8 cellular contexts compared by ENCODE assay signal in genomic region chr3:43071313-43071893, GRCh38. TPM values are rescaled to one million over a fixed set of nuclear protein-coding genes. Genes with fewer than 3 reads are reported as not detected.
A peak's percentile ranks its signal among the peaks of the same experiment; 100 is the strongest.
DNase-seq lines count a peak whose midpoint lies in the region; ATAC-seq, FAIRE-seq and TF ChIP-seq lines count a peak whose summit lies in the region.

No MANE protein-coding gene starts in this region.

- 38% methylated on average over 7 of the region's 7 CpGs for WGBS in GM12878 (ENCODE audit: insufficient coverage, insufficient replicate concordance, low lambda C conversion rate, missing lambda C conversion rate)

- SMC1A ChIA-PET in GM12878 (lab: Charles Lee; ENCODE audit: uncharacterized antibody, unreplicated experiment), result interaction anchor here (1.0 to 3.8 kb wide), 5 partner anchors 47 to 392 kb away, joined by 3 to 42 read pairs (median 5); no protein-coding TSS in a partner anchor

- H3K9me3 ChIP-seq in CD8-positive, alpha-beta memory T cell (ENCODE audit: low read length), result no peaks in the 10 kb centered on the region
- H3K9me3 ChIP-seq in HCT116 (ENCODE audit: control insufficient read depth in 1 of 2, insufficient read depth in 1 of 2, low read depth in 1 of 2, low read length in 2 of 2), result no peaks in the 10 kb centered on the region
- H3K9me3 ChIP-seq in GM12878 (replicated peaks; ENCODE audit: control insufficient read depth, insufficient read depth, low read length), result no peaks in the 10 kb centered on the region

- RAD21 ChIA-PET in HCT116 (lab: Charles Lee; ENCODE audit: low non-redundant PET in 1 of 2, low total read pairs in 2 of 2, uncharacterized antibody in 2 of 2, unreplicated experiment in 2 of 2) (interaction anchor here in 1 of 2 experiments (1.0 kb wide), 1 partner anchor 110 kb away, joined by 5 read pairs; no protein-coding TSS in a partner anchor), GM12878 (lab: Charles Lee; ENCODE audit: unreplicated experiment) (interaction anchor here (0.8 to 4.5 kb wide), 3 partner anchors 47 to 109 kb away, joined by 3 to 50 read pairs (median 3); no protein-coding TSS in a partner anchor)

- H3K4me2 ChIP-seq in HCT116 (ENCODE audit: low read length) (peak overlapping the region; percentile 18; the same call in 1 of the 2 replicates), GM12878 (ENCODE audit: control insufficient read depth, insufficient read depth) (no peak overlapping the region)

- no peaks in the 10 kb centered on the region for H3K79me2 ChIP-seq in HCT116 (ENCODE audit: insufficient read depth, low read length)
- no peaks in the 10 kb centered on the region for H3K79me2 ChIP-seq in GM12878 (ENCODE audit: control insufficient read depth, insufficient read depth, low read length)

- DNase-seq in CD8-positive, alpha-beta memory T cell, result peak in 3 of 5 donors; percentile 7 to 30 (median 22)
- peak; percentile 19 for DNase-seq in HCT116 (ENCODE audit: low read depth, low spot score)
- DNase-seq in GM12878 (ENCODE audit: low read depth, low spot score), result no peak
- DNase-seq in mesothelial cell of epicardium (ENCODE audit: low spot score in 2 of 2, unreplicated experiment in 2 of 2), result no peak
- DNase-seq in putamen (ENCODE audit: low spot score), result no peak

- TF ChIP-seq CTCF in HCT116 (IDR thresholded peaks at IDR 0.05 in 2 of 3, conservative IDR thresholded peaks at IDR 0.05 in 1 of 3; ENCODE audit: borderline replicate concordance in 1 of 3, insufficient read depth in 1 of 3, low read depth in 2 of 3, low read length in 2 of 3) (peak; percentile 50 to 91 (median 79); a peak in 5 of 6 replicates), GM12878 (IDR thresholded peaks at IDR 0.05 in 2 of 3, conservative IDR thresholded peaks at IDR 0.05 in 1 of 3; ENCODE audit: control insufficient read depth in 2 of 3, extremely low read depth in 1 of 3, insufficient read depth in 1 of 3, low read depth in 3 of 3, low read length in 3 of 3) (peak; percentile 30 to 44 (median 39); a peak in 5 of 6 replicates), mesothelial cell of epicardium (IDR thresholded peaks at IDR 0.05; ENCODE audit: unreplicated experiment) (peak; percentile 60)

- H3K4me3 ChIP-seq in CD8-positive, alpha-beta memory T cell (ENCODE audit: low read length), result no peak overlapping the region
- no peak overlapping the region for H3K4me3 ChIP-seq in HCT116 (replicated peaks in 1 of 2; ENCODE audit: low read depth in 1 of 2, low read length in 2 of 2)
- H3K4me3 ChIP-seq in GM12878, result no peak overlapping the region

- H4K20me1 ChIP-seq in HCT116 (ENCODE audit: insufficient read depth) (no peaks in the 10 kb centered on the region), GM12878 (ENCODE audit: control insufficient read depth, insufficient read depth) (no peaks in the 10 kb centered on the region)

- POLR2A ChIA-PET in CD8-positive, alpha-beta memory T cell (lab: Charles Lee), result interaction anchor here (0.6 kb wide), 1 partner anchor 217 kb away, joined by 4 read pairs; no protein-coding TSS in a partner anchor
- POLR2A ChIA-PET in HCT116 (lab: Charles Lee) (no interaction called here), GM12878 (lab: Charles Lee) (no interaction called here)

- H3K4me1 ChIP-seq in CD8-positive, alpha-beta memory T cell (ENCODE audit: insufficient read depth, low read length), result no peaks in the 10 kb centered on the region
- peaks cover 0 to 2% of the 10 kb centered on the region in 2 experiments; a peak in 3 of 4 replicates for H3K4me1 ChIP-seq in HCT116 (ENCODE audit: control insufficient read depth in 1 of 2, insufficient read depth in 2 of 2, low read length in 2 of 2)
- no peaks in the 10 kb centered on the region for H3K4me1 ChIP-seq in GM12878 (ENCODE audit: control insufficient read depth, insufficient read depth, low read length)

- FAIRE-seq in GM12878 (lab: Jason Lieb, UNC), result no peak

- H3K9ac ChIP-seq in HCT116 (ENCODE audit: low read length) (no peak overlapping the region), GM12878 (ENCODE audit: control insufficient read depth, insufficient read depth, low read length) (no peak overlapping the region)

- H3K36me3 Mint-ChIP-seq in CD8-positive, alpha-beta memory T cell, result no peaks in the 10 kb centered on the region
- no peaks in the 10 kb centered on the region for H3K36me3 Mint-ChIP-seq in mesothelial cell of epicardium

- H2AFZ ChIP-seq in HCT116 (ENCODE audit: low read depth, low read length, poor library complexity, severe bottlenecking) (no peak overlapping the region), GM12878 (ENCODE audit: control insufficient read depth, low read depth, low read length) (no peak overlapping the region)

- no peaks in the 10 kb centered on the region for H3K9me2 ChIP-seq in HCT116 (ENCODE audit: insufficient read depth)

- no peaks in the 10 kb centered on the region for H3K36me3 ChIP-seq in CD8-positive, alpha-beta memory T cell (ENCODE audit: insufficient read depth, low read length)
- H3K36me3 ChIP-seq in HCT116 (ENCODE audit: control insufficient read depth in 1 of 2, insufficient read depth in 2 of 2, low read length in 2 of 2) (no peaks in the 10 kb centered on the region), GM12878 (ENCODE audit: control insufficient read depth in 2 of 2, insufficient read depth in 2 of 2, low read length in 1 of 2) (no peaks in the 10 kb centered on the region)

- H3K4me3 Mint-ChIP-seq in CD8-positive, alpha-beta memory T cell, result no peak overlapping the region
- no peak overlapping the region for H3K4me3 Mint-ChIP-seq in mesothelial cell of epicardium

- TF ChIP-seq RAD21 in HCT116 (IDR thresholded peaks at IDR 0.05; ENCODE audit: low read depth), result peak; percentile 60
- TF ChIP-seq RAD21 in GM12878 (IDR thresholded peaks at IDR 0.05; ENCODE audit: insufficient read depth, low read depth, low read length), result peak; percentile 38

- TF ChIP-seq POLR2A in HCT116 (IDR thresholded peaks at IDR 0.05; ENCODE audit: borderline replicate concordance, extremely low read depth, insufficient read depth, insufficient read length) (no peak), GM12878 (IDR thresholded peaks at IDR 0.05; ENCODE audit: low read depth, low read length) (no peak)

- CTCF ChIA-PET in CD8-positive, alpha-beta memory T cell (lab: Charles Lee), result interaction anchor here (0.6 to 1.8 kb wide), 3 partner anchors 14 to 464 kb away, joined by 5 to 15 read pairs (median 5); no protein-coding TSS in a partner anchor
- CTCF ChIA-PET in HCT116 (lab: Charles Lee) (interaction anchor here (0.7 to 1.8 kb wide), 9 partner anchors 11 to 110 kb away, joined by 3 to 36 read pairs (median 5); no protein-coding TSS in a partner anchor), GM12878 (lab: Yijun Ruan, JAX) (interaction anchor here (0.7 to 4.3 kb wide), 13 partner anchors 10 to 193 kb away, joined by 3 to 87 read pairs (median 3); no protein-coding TSS in a partner anchor)

- no peaks in the 10 kb centered on the region for H3K27me3 ChIP-seq in CD8-positive, alpha-beta memory T cell (ENCODE audit: insufficient read depth, low read length, poor library complexity, severe bottlenecking)
- H3K27me3 ChIP-seq in HCT116 (ENCODE audit: insufficient read depth, low read length) (no peaks in the 10 kb centered on the region), GM12878 (replicated peaks in 1 of 2; ENCODE audit: control insufficient read depth in 2 of 2, insufficient read depth in 2 of 2, low read length in 1 of 2) (no peaks in the 10 kb centered on the region; a peak in 1 of 4 replicates)

- in situ Hi-C loops in GM12878 (cut with MboI), result no loop called here

- ATAC-seq in HCT116 (peak; percentile 91), GM12878 (no peak), HG03039 (IDR thresholded peaks at IDR 0.05; ENCODE audit: unreplicated experiment) (no peak), GM19035 (IDR thresholded peaks at IDR 0.05; ENCODE audit: unreplicated experiment) (no peak), HG02642 (IDR thresholded peaks at IDR 0.05; ENCODE audit: poor library complexity, unreplicated experiment) (no peak)

- no peak overlapping the region for H3K27ac ChIP-seq in CD8-positive, alpha-beta memory T cell (ENCODE audit: low read depth, low read length)
- no peak overlapping the region for H3K27ac ChIP-seq in HCT116 (ENCODE audit: low read depth, low read length)
- no peak overlapping the region for H3K27ac ChIP-seq in GM12878 (ENCODE audit: control insufficient read depth, insufficient read depth)

- H3K4me1 Mint-ChIP-seq in CD8-positive, alpha-beta memory T cell, result no peaks in the 10 kb centered on the region
- H3K4me1 Mint-ChIP-seq in mesothelial cell of epicardium, result no peaks in the 10 kb centered on the region

- intact Hi-C loops in HCT116 (cut with micrococcal nuclease), result loop anchor here (5.0 kb wide), 1 partner anchor 109 kb away; no protein-coding TSS in a partner anchor
- intact Hi-C loops in GM12878 (cut with micrococcal nuclease; ENCODE audit: unreplicated experiment), result no loop called here

- H3K27ac Mint-ChIP-seq in CD8-positive, alpha-beta memory T cell, result peak overlapping the region in 1 of 8 donors; percentile 40
- no peak overlapping the region for H3K27ac Mint-ChIP-seq in mesothelial cell of epicardium

- no peak for TF ChIP-seq EP300 in GM12878 (IDR thresholded peaks at IDR 0.05; ENCODE audit: borderline replicate concordance in 1 of 2, control insufficient read depth in 1 of 2, low read depth in 2 of 2, low read length in 2 of 2)

- H3K9me3 Mint-ChIP-seq in CD8-positive, alpha-beta memory T cell, result no peaks in the 10 kb centered on the region
- no peaks in the 10 kb centered on the region for H3K9me3 Mint-ChIP-seq in mesothelial cell of epicardium

- BruUV-seq in HCT116 (replicated peaks; lab: Mats Ljungman, UMichigan) (no TSS peak), GM12878 (replicated peaks; lab: Mats Ljungman, UMichigan) (no TSS peak)

- peaks cover 0 to 1% of the 10 kb centered on the region in 2 donors for H3K27me3 Mint-ChIP-seq in CD8-positive, alpha-beta memory T cell
- H3K27me3 Mint-ChIP-seq in mesothelial cell of epicardium (ENCODE audit: low read depth), result peaks cover 18% of the 10 kb centered on the region

RNA-seq across cellular contexts. Expression of gene POMGNT2, which starts 34.5 kb away (rescaled TPM):
- total RNA-seq in CD8-positive, alpha-beta memory T cell, result 10 to 100 TPM in 1 of 2 experiments, 1 to 10 TPM in 1; 9.7 to 11.0 TPM
- 10.0 TPM for polyA plus RNA-seq in CD8-positive, alpha-beta memory T cell
- total RNA-seq in HCT116 (2021; ENCODE audit: unreplicated experiment) (21.6 TPM), GM12878 (2014; rRNA removed) (0.17 and 0.22 TPM in 2 replicates), GM12878 (2014; rRNA removed; fragmentation: Illumina TruSeq; extraction: Trizol) (0.09 TPM in 2 replicates), GM12878 (2021) (0.13 and 0.15 TPM in 2 replicates), mesothelial cell of epicardium (18.6 to 20.5 TPM (median 19.2 TPM) in 3 replicates)
- 25.0 and 27.3 TPM in 2 replicates for polyA plus RNA-seq in HCT116 (2012)
- total RNA-seq in GM12878 (2013; cell fraction: nucleolus; rRNA removed), result 0.49 and 0.65 TPM in 2 replicates
- polyA plus RNA-seq in GM12878 (2011; ENCODE audit: low read depth), result not detected
- polyA plus RNA-seq in GM12878 (2011; rRNA removed) (0.55 and 1.7 TPM in 2 replicates), GM12878 (2014; fragmentation: Illumina TruSeq; extraction: Trizol) (0.12 TPM in 1 of 2 replicates, not detected in the other), GM12878 (2014; fragmentation: Nextera tagmentation; extraction: Ambion mirVana) (under 1 TPM in 1 of 2 experiments, not detected in 1; 0.02 TPM), GM12878 (2014; rRNA removed) (0.23 and 0.32 TPM in 2 replicates), GM12878 (2016; fragmentation: Nextera tagmentation; extraction: Ambion mirVana) (under 1 TPM; 0.24 to 0.33 TPM)
- polyA plus RNA-seq in GM12878 (2011; cell fraction: cytosol; rRNA removed), result 2.4 and 3.8 TPM in 2 replicates
- 2.0 and 2.5 TPM in 2 replicates for polyA plus RNA-seq in GM12878 (2011; cell fraction: nucleus; rRNA removed)
- polyA plus RNA-seq in GM12878 (2012), result 0.14 and 0.44 TPM in 2 replicates
- 2.0 and 2.2 TPM in 2 replicates for polyA minus RNA-seq in GM12878 (2011; rRNA and poly(A)+ RNA removed)
- polyA minus RNA-seq in GM12878 (2011; cell fraction: cytosol; rRNA and poly(A)+ RNA removed), result 0.83 and 1.1 TPM in 2 replicates
- polyA minus RNA-seq in GM12878 (2011; cell fraction: nucleus; rRNA and poly(A)+ RNA removed), result 0.60 and 1.1 TPM in 2 replicates

Comparison
In these comparisons a context has a peak if more than half of its experiments do, and no peak if none do; other contexts are left out.
1. DNase-seq: peak in CD8-positive, alpha-beta memory T cell (3 of 5) and HCT116 (single experiment); none in GM12878 (single experiment), mesothelial cell of epicardium (0 of 2) and putamen (single experiment).
2. RNA of gene POMGNT2, which starts 34.5 kb away (total RNA-seq): 21.6 TPM in HCT116 (single experiment), 18.6 to 20.5 TPM in mesothelial cell of epicardium and 9.7 to 11.0 TPM in CD8-positive, alpha-beta memory T cell; 0.09 to 0.65 TPM in GM12878; every median in the first group is over 4 times any median in the second.
3. Peak in every context shown above with its lines, with median percentiles within 50 percentile points of each other: CTCF ChIP-seq.